7 cellular contexts compared by ENCODE assay signal in genomic region chr1:206909167-206909882, GRCh38. TPM values are rescaled to one million over a fixed set of nuclear protein-coding genes. Genes with fewer than 3 reads are reported as not detected.
A peak's percentile ranks its signal among the peaks of the same experiment; 100 is the strongest.
DNase-seq lines count a peak whose midpoint lies in the region; ATAC-seq, FAIRE-seq and TF ChIP-seq lines count a peak whose summit lies in the region.

No MANE protein-coding gene starts in this region.

- H3K4me3 ChIP-seq in H7 (ENCODE audit: insufficient read depth, low read depth, low read length): peak overlapping the region; percentile 60

- no peak for FAIRE-seq in H54 (lab: Jason Lieb, UNC)

- H3K36me3 ChIP-seq in H7 (replicated peaks; ENCODE audit: control insufficient read depth, insufficient read depth, low read length): no peaks in the 10 kb centered on the region

- peaks cover 41% of the 10 kb centered on the region for H3K27me3 ChIP-seq in H7 (ENCODE audit: control insufficient read depth, insufficient read depth, low read length)

- peaks cover 84% of the 10 kb centered on the region for H3K27me3 Mint-ChIP-seq in progenitor cell of endocrine pancreas

- TF ChIP-seq CTCF in progenitor cell of endocrine pancreas (IDR thresholded peaks at IDR 0.05; ENCODE audit: unreplicated experiment): no peak

- DNase-seq in H7: peak; percentile 95
- peak; percentile 81 for DNase-seq in NCI-H510A (lab: John Stamatoyannopoulos, UW)
- DNase-seq in activated effector memory CD4-positive, alpha-beta T cell treated with anti-CD3 and anti-CD28 coated beads, Interleukin-2, amount 50 U/mL, for 16 hours: peak; percentile 80
- DNase-seq in Right ventricle myocardium superior: peak; percentile 61
- peak; percentile 51 for DNase-seq in progenitor cell of endocrine pancreas (ENCODE audit: low spot score, unreplicated experiment)
- DNase-seq in H54 (ENCODE audit: insufficient read length, low spot score): no peak

- intact Hi-C loops in Right ventricle myocardium superior (cut with DNase I): no loop called here

- H3K4me3 Mint-ChIP-seq in progenitor cell of endocrine pancreas (ENCODE audit: low read depth): peak overlapping the region; percentile 62

- TF ChIP-seq POLR2A in H54 (IDR thresholded peaks at IDR 0.05; ENCODE audit: low read depth, low read length): no peak

- ATAC-seq in Right ventricle myocardium superior (ENCODE audit: poor library complexity) (peak; percentile 78), GM18907 (IDR thresholded peaks at IDR 0.05; ENCODE audit: unreplicated experiment) (no peak)

- no peaks in the 10 kb centered on the region for H3K9me3 Mint-ChIP-seq in progenitor cell of endocrine pancreas (ENCODE audit: low read depth)

- no peaks in the 10 kb centered on the region for H3K36me3 Mint-ChIP-seq in progenitor cell of endocrine pancreas (ENCODE audit: insufficient read depth)

- peaks cover 4% of the 10 kb centered on the region for H3K4me1 Mint-ChIP-seq in progenitor cell of endocrine pancreas (ENCODE audit: low read depth)

- no peak overlapping the region for H3K27ac Mint-ChIP-seq in progenitor cell of endocrine pancreas

RNA-seq across cellular contexts. Expression of gene IL24, which starts 12.1 kb away (rescaled TPM):
- total RNA-seq in H7 (2014; rRNA removed; shearing (Covaris generic)): not detected in 2 replicates
- not detected for total RNA-seq in Right ventricle myocardium superior
- total RNA-seq in progenitor cell of endocrine pancreas: not detected in 2 replicates

RNA-seq across cellular contexts. Expression of gene FCMR, which starts 12.4 kb away (rescaled TPM):
- not detected in 2 replicates for total RNA-seq in H7 (2014; rRNA removed; shearing (Covaris generic))
- total RNA-seq in Right ventricle myocardium superior (3.2 TPM), progenitor cell of endocrine pancreas (not detected in 2 replicates)

RNA-seq across cellular contexts. Expression of gene PIGR, which starts 36.9 kb away (rescaled TPM):
- total RNA-seq in H7 (2014; rRNA removed; shearing (Covaris generic)): 0.03 TPM in 1 of 2 replicates, not detected in the other
- 0.13 TPM for total RNA-seq in Right ventricle myocardium superior
- not detected in 2 replicates for total RNA-seq in progenitor cell of endocrine pancreas

RNA-seq across cellular contexts. Expression of gene IL20, which starts 43.9 kb away (rescaled TPM):
- total RNA-seq in H7 (2014; rRNA removed; shearing (Covaris generic)): not detected in 2 replicates
- total RNA-seq in Right ventricle myocardium superior: not detected
- total RNA-seq in progenitor cell of endocrine pancreas: not detected in 2 replicates
